ENCODE assay signal across 12 cellular contexts in genomic region chr14:74258705-74259035, GRCh38. TPM values are rescaled to one million over a fixed set of nuclear protein-coding genes. Genes with fewer than 3 reads are reported as not detected.
A peak's percentile ranks its signal among the peaks of the same experiment; 100 is the strongest.
DNase-seq lines count a peak whose midpoint lies in the region; ATAC-seq, FAIRE-seq and TF ChIP-seq lines count a peak whose summit lies in the region.
"Had no signal": no experiment of that assay in that cellular context is flagged by ENCODE, and none has a peak within 500 bp of the region (broad histone marks: within the 10 kb centered on the region; RNA-seq: fewer than 3 reads in every experiment).

No MANE protein-coding gene starts in this region.

- H3K4me1 Mint-ChIP-seq in nephron progenitor cell, result no peaks in the 10 kb centered on the region
- H3K4me1 Mint-ChIP-seq in stimulated activated naive CD8-positive, alpha-beta T cell treated with anti-CD3 and anti-CD28 coated beads, Interleukin-15, amount 100 ng/mL, for 72 hours, result peaks cover 7% of the 10 kb centered on the region

- H3K27ac Mint-ChIP-seq in nephron progenitor cell, result no peak overlapping the region
- no peak overlapping the region for H3K27ac Mint-ChIP-seq in stimulated activated naive CD8-positive, alpha-beta T cell treated with anti-CD3 and anti-CD28 coated beads, Interleukin-15, amount 100 ng/mL, for 72 hours

- in situ Hi-C loops in HepG2 (cut with HindIII; ENCODE audit: extremely low pct_ligation_motif_present, low pct_unique_long_range_greater_than_20kb), result loop anchor here (5.0 kb wide), 1 partner anchor 41 kb away; no protein-coding TSS in a partner anchor

- no peak for FAIRE-seq in HepG2 (lab: Jason Lieb, UNC)

- TF ChIP-seq EP300 in HepG2 (IDR thresholded peaks at IDR 0.05; ENCODE audit: low read depth in 2 of 2, low read length in 2 of 2), result no peak
- no peak for TF ChIP-seq EP300 in HepG2 (CRISPR knock-in tag; IDR thresholded peaks at IDR 0.05; ENCODE audit: borderline replicate concordance)

- no peak overlapping the region for H3K27ac ChIP-seq in HepG2 (ENCODE audit: extremely low read length, insufficient read depth, low read length)
- no peak overlapping the region for H3K27ac ChIP-seq in right lobe of liver
- no peak overlapping the region for H3K27ac ChIP-seq in vagina

- TF ChIP-seq RAD21 in HepG2 (CRISPR knock-in tag; IDR thresholded peaks at IDR 0.05), result no peak

- H3K4me3 Mint-ChIP-seq in nephron progenitor cell, result peak overlapping the region; percentile 85
- H3K4me3 Mint-ChIP-seq in stimulated activated naive CD8-positive, alpha-beta T cell treated with anti-CD3 and anti-CD28 coated beads, Interleukin-15, amount 100 ng/mL, for 72 hours, result peak overlapping the region in 1 of 2 donors; percentile 36

- peaks cover 10% of the 10 kb centered on the region for H3K4me1 ChIP-seq in HepG2 (ENCODE audit: insufficient read depth, low read length)
- H3K4me1 ChIP-seq in right lobe of liver, result peaks cover 0 to 14% (median 4%) of the 10 kb centered on the region in 4 donors
- H3K4me1 ChIP-seq in vagina, result peaks cover 18% of the 10 kb centered on the region

- H3K79me2 ChIP-seq in HepG2 (ENCODE audit: insufficient read depth, low read length), result no peaks in the 10 kb centered on the region

- peaks cover 9 to 53% of the 10 kb centered on the region in 2 experiments; a peak in 4 of 5 replicates for H3K27me3 ChIP-seq in HepG2 (ENCODE audit: control insufficient read depth in 1 of 2, insufficient read depth in 2 of 2, low read length in 2 of 2)
- no peaks in the 10 kb centered on the region for H3K27me3 ChIP-seq in right lobe of liver
- H3K27me3 ChIP-seq in vagina, result no peaks in the 10 kb centered on the region

- POLR2A ChIA-PET in HepG2 (lab: Yijun Ruan, JAX), result no interaction called here

- H3K9ac ChIP-seq in HepG2 (ENCODE audit: insufficient read depth, low read depth, low read length), result no peak overlapping the region

- CTCF ChIA-PET in HepG2 (lab: Yijun Ruan, JAX; ENCODE audit: low intra/inter-chr PET ratio, low total read pairs), result interaction anchor here (2.4 to 2.5 kb wide), 2 partner anchors 41 to 147 kb away, joined by 13 to 23 read pairs; no protein-coding TSS in a partner anchor

- no peaks in the 10 kb centered on the region for H4K20me1 ChIP-seq in HepG2 (ENCODE audit: insufficient read depth, low read length)

- H3K9me3 Mint-ChIP-seq in nephron progenitor cell, result no peaks in the 10 kb centered on the region
- H3K9me3 Mint-ChIP-seq in stimulated activated naive CD8-positive, alpha-beta T cell treated with anti-CD3 and anti-CD28 coated beads, Interleukin-15, amount 100 ng/mL, for 72 hours, result no peaks in the 10 kb centered on the region

- H3K27me3 Mint-ChIP-seq in nephron progenitor cell (ENCODE audit: low read depth, poor library complexity), result peaks cover 82% of the 10 kb centered on the region
- H3K27me3 Mint-ChIP-seq in stimulated activated naive CD8-positive, alpha-beta T cell treated with anti-CD3 and anti-CD28 coated beads, Interleukin-15, amount 100 ng/mL, for 72 hours, result peaks cover 20% of the 10 kb centered on the region

- H3K4me2 ChIP-seq in HepG2 (ENCODE audit: low read depth, low read length), result peak overlapping the region; percentile 84

- H3K4me3 ChIP-seq in HepG2 (replicated peaks in 1 of 3; ENCODE audit: insufficient read depth in 1 of 3, low read depth in 2 of 3, low read length in 3 of 3) (peak overlapping the region in 1 of 3 experiments; percentile 69; a peak in 1 of 6 replicates), right lobe of liver (no peak overlapping the region), vagina (peak overlapping the region; percentile 57 to 62)

- no peaks in the 10 kb centered on the region for H3K36me3 Mint-ChIP-seq in nephron progenitor cell (ENCODE audit: low read depth)

- H3K9me3 ChIP-seq in HepG2 (ENCODE audit: low read length) (no peaks in the 10 kb centered on the region), right lobe of liver (no peaks in the 10 kb centered on the region), vagina (no peaks in the 10 kb centered on the region)

- no TSS peak for BruUV-seq in HepG2 (replicated peaks; lab: Mats Ljungman, UMichigan)

- intact Hi-C loops in HepG2 (cut with micrococcal nuclease; ENCODE audit: unreplicated experiment), result no loop called here
- intact Hi-C loops in right lobe of liver (cut with DNase I), result no loop called here
- intact Hi-C loops in vagina (cut with DNase I), result loop anchor here (5.0 kb wide), 1 partner anchor 146 kb away; no protein-coding TSS in a partner anchor

- no peak for TF ChIP-seq CTCF in HepG2 (CRISPR knock-in tag; IDR thresholded peaks at IDR 0.05)
- no peak for TF ChIP-seq CTCF in right lobe of liver (IDR thresholded peaks at IDR 0.05)
- no peak for TF ChIP-seq CTCF in nephron progenitor cell (IDR thresholded peaks at IDR 0.05)
- no peak for TF ChIP-seq CTCF in vagina (IDR thresholded peaks at IDR 0.05)

- no peak overlapping the region for H2AFZ ChIP-seq in HepG2 (ENCODE audit: low read length)

- ATAC-seq in HepG2, result no peak; the same call in 2 of the 3 replicates
- no peak for ATAC-seq in right lobe of liver
- ATAC-seq in stimulated activated naive CD8-positive, alpha-beta T cell treated with anti-CD3 and anti-CD28 coated beads, Interleukin-15, amount 100 ng/mL, for 72 hours, result no peak

- H3K36me3 ChIP-seq in HepG2 (replicated peaks in 1 of 2; ENCODE audit: control insufficient read depth in 1 of 2, insufficient read depth in 2 of 2, low read length in 2 of 2) (no peaks in the 10 kb centered on the region), right lobe of liver (no peaks in the 10 kb centered on the region), vagina (no peaks in the 10 kb centered on the region)

- no peak for DNase-seq in HepG2 (ENCODE audit: low spot score)
- no peak for DNase-seq in right lobe of liver
- peak; percentile 85 for DNase-seq in cerebellar cortex (ENCODE audit: low spot score)
- no peak for DNase-seq in nephron progenitor cell
- no peak for DNase-seq in vagina (ENCODE audit: extremely low spot score in 2 of 2)
- no peak for DNase-seq in DMS79 treated with DMSO at 0.1 percent for 48 hours (lab: John Stamatoyannopoulos, UW)
- DNase-seq in stimulated activated naive CD8-positive, alpha-beta T cell treated with anti-CD3 and anti-CD28 coated beads, Interleukin-15, amount 100 ng/mL, for 72 hours, result no peak
- DNase-seq in AG08396 (ENCODE audit: low spot score), result no peak
- DNase-seq: midbrain had no signal

- 76% methylated on average over 3 of the region's 3 CpGs for WGBS in HepG2 (ENCODE audit: low lambda C conversion rate)
- 80% methylated on average over 2 of the region's 3 CpGs for WGBS in right lobe of liver (ENCODE audit: insufficient coverage, low coverage, low lambda C conversion rate, missing lambda C conversion rate)

- no peak for TF ChIP-seq POLR2A in HepG2 (IDR thresholded peaks at IDR 0.05; ENCODE audit: insufficient read depth in 1 of 2, low read depth in 2 of 2, low read length in 2 of 2)
- no peak for TF ChIP-seq POLR2A in right lobe of liver (IDR thresholded peaks at IDR 0.05)
- no peak for TF ChIP-seq POLR2A in vagina (IDR thresholded peaks at IDR 0.05)

RNA-seq across cellular contexts. Expression of gene VSX2, which starts 19.4 kb away (rescaled TPM):
- total RNA-seq in HepG2 (2016; rRNA removed; fragmentation: Illumina TruSeq; extraction: Trizol) (not detected in 2 replicates), right lobe of liver (not detected), vagina (not detected)
- total RNA-seq in HepG2 (2016; cell fraction: cytosol; rRNA removed; fragmentation: Illumina TruSeq; extraction: Trizol; ENCODE audit: low read depth), result not detected in 2 replicates
- total RNA-seq in HepG2 (2016; cell fraction: insoluble cytoplasmic fraction; rRNA removed; fragmentation: Illumina TruSeq; extraction: Trizol), result not detected in 2 replicates
- total RNA-seq in HepG2 (2016; cell fraction: membrane; rRNA removed; fragmentation: Illumina TruSeq; extraction: Trizol), result not detected in 2 replicates
- total RNA-seq in HepG2 (2016; cell fraction: nucleus; rRNA removed; fragmentation: Illumina TruSeq; extraction: Trizol), result not detected in 2 replicates
- polyA plus RNA-seq in HepG2 (2011; rRNA removed), result 0.03 and 0.05 TPM in 2 replicates
- polyA plus RNA-seq in HepG2 (2011; cell fraction: cytosol; rRNA removed), result 0.01 and 0.03 TPM in 2 replicates
- polyA plus RNA-seq in HepG2 (2011; cell fraction: nucleus; rRNA removed), result not detected in 2 replicates
- polyA plus RNA-seq in HepG2 (2012), result not detected in 2 replicates
- not detected in 2 replicates for polyA plus RNA-seq in HepG2 (2016; cell fraction: cytosol; fragmentation: Illumina TruSeq; extraction: Trizol; ENCODE audit: low read depth)
- polyA plus RNA-seq in HepG2 (2016; cell fraction: insoluble cytoplasmic fraction; fragmentation: Illumina TruSeq; extraction: Trizol; ENCODE audit: low read depth), result not detected in 2 replicates
- not detected in 2 replicates for polyA plus RNA-seq in HepG2 (2016; cell fraction: membrane; fragmentation: Illumina TruSeq; extraction: Trizol; ENCODE audit: low read depth)
- polyA plus RNA-seq in HepG2 (2016; cell fraction: nucleus; fragmentation: Illumina TruSeq; extraction: Trizol; ENCODE audit: insufficient read depth, low read depth), result not detected in 2 replicates
- not detected in 2 replicates for polyA minus RNA-seq in HepG2 (2011; rRNA and poly(A)+ RNA removed; ENCODE audit: low replicate concordance)
- not detected in 2 replicates for polyA minus RNA-seq in HepG2 (2011; cell fraction: cytosol; rRNA and poly(A)+ RNA removed)
- polyA minus RNA-seq in HepG2 (2011; cell fraction: nucleus; rRNA and poly(A)+ RNA removed), result not detected in 2 replicates
- total RNA-seq: glomerular endothelial cell, smooth muscle cell had no signal
- polyA plus RNA-seq: BJ, smooth muscle cell had no signal

RNA-seq across cellular contexts. Expression of gene ABCD4, which starts 44.1 kb away (rescaled TPM):
- total RNA-seq in HepG2 (2016; rRNA removed; fragmentation: Illumina TruSeq; extraction: Trizol) (20.4 and 47.5 TPM in 2 replicates), right lobe of liver (10 to 100 TPM; 20.3 to 39.3 (median 32.2) TPM), vagina (52.3 TPM)
- total RNA-seq in HepG2 (2016; cell fraction: cytosol; rRNA removed; fragmentation: Illumina TruSeq; extraction: Trizol; ENCODE audit: low read depth), result 28.8 and 29.9 TPM in 2 replicates
- 18.8 and 49.0 TPM in 2 replicates for total RNA-seq in HepG2 (2016; cell fraction: insoluble cytoplasmic fraction; rRNA removed; fragmentation: Illumina TruSeq; extraction: Trizol)
- total RNA-seq in HepG2 (2016; cell fraction: membrane; rRNA removed; fragmentation: Illumina TruSeq; extraction: Trizol), result 37.8 and 42.0 TPM in 2 replicates
- 64.6 and 79.8 TPM in 2 replicates for total RNA-seq in HepG2 (2016; cell fraction: nucleus; rRNA removed; fragmentation: Illumina TruSeq; extraction: Trizol)
- polyA plus RNA-seq in HepG2 (2011; rRNA removed), result 50.5 and 54.8 TPM in 2 replicates
- polyA plus RNA-seq in HepG2 (2011; cell fraction: cytosol; rRNA removed), result 23.5 and 24.1 TPM in 2 replicates
- 367 and 381 TPM in 2 replicates for polyA plus RNA-seq in HepG2 (2011; cell fraction: nucleus; rRNA removed)
- 59.8 and 65.6 TPM in 2 replicates for polyA plus RNA-seq in HepG2 (2012)
- polyA plus RNA-seq in HepG2 (2016; cell fraction: cytosol; fragmentation: Illumina TruSeq; extraction: Trizol; ENCODE audit: low read depth), result 15.6 and 18.9 TPM in 2 replicates
- polyA plus RNA-seq in HepG2 (2016; cell fraction: insoluble cytoplasmic fraction; fragmentation: Illumina TruSeq; extraction: Trizol; ENCODE audit: low read depth), result 17.4 and 22.9 TPM in 2 replicates
- 25.5 and 30.1 TPM in 2 replicates for polyA plus RNA-seq in HepG2 (2016; cell fraction: membrane; fragmentation: Illumina TruSeq; extraction: Trizol; ENCODE audit: low read depth)
- polyA plus RNA-seq in HepG2 (2016; cell fraction: nucleus; fragmentation: Illumina TruSeq; extraction: Trizol; ENCODE audit: insufficient read depth, low read depth), result 170 and 201 TPM in 2 replicates
- polyA minus RNA-seq in HepG2 (2011; rRNA and poly(A)+ RNA removed; ENCODE audit: low replicate concordance), result 46.5 and 77.5 TPM in 2 replicates
- polyA minus RNA-seq in HepG2 (2011; cell fraction: cytosol; rRNA and poly(A)+ RNA removed), result 7.6 and 8.8 TPM in 2 replicates
- 135 and 152 TPM in 2 replicates for polyA minus RNA-seq in HepG2 (2011; cell fraction: nucleus; rRNA and poly(A)+ RNA removed)

Comparison
In these comparisons a context has a peak if more than half of its experiments do, and no peak if none do; other contexts are left out.
1. H3K4me3 ChIP-seq: peak in vagina (2 of 2); none in right lobe of liver (0 of 3).